ENCODE assay signal across 14 cellular contexts in genomic region chr22:19875531-19876313, GRCh38. TPM values are rescaled to one million over a fixed set of nuclear protein-coding genes. Genes with fewer than 3 reads are reported as not detected.
A peak's percentile ranks its signal among the peaks of the same experiment; 100 is the strongest.
DNase-seq lines count a peak whose midpoint lies in the region; ATAC-seq and TF ChIP-seq lines count a peak whose summit lies in the region.
"Had no signal": no experiment of that assay in that cellular context is flagged by ENCODE, and none has a peak within 500 bp of the region (broad histone marks: within the 10 kb centered on the region; RNA-seq: fewer than 3 reads in every experiment).

No MANE protein-coding gene starts in this region.

- H3K4me1 ChIP-seq in Peyer's patch: peaks cover 0 to 15% (median 0%) of the 10 kb centered on the region in 4 donors

- TF ChIP-seq POLR2A in Peyer's patch (IDR thresholded peaks at IDR 0.05): no peak

- no peaks in the 10 kb centered on the region for H3K27me3 ChIP-seq in Peyer's patch
- H3K27me3 ChIP-seq: stomach had no signal

- ATAC-seq in HG02884 (IDR thresholded peaks at IDR 0.05; ENCODE audit: unreplicated experiment) (no peak), HG03469 (IDR thresholded peaks at IDR 0.05; ENCODE audit: unreplicated experiment) (no peak)
- ATAC-seq: GM23338 had no signal

- intact Hi-C loops in posterior cingulate gyrus (cut with DNase I): no loop called here

- DNase-seq in D341Med (ENCODE audit: low spot score) (peak; percentile 22), Peyer's patch (peak in 2 of 3 donors; percentile 42 to 44), fibroblast of the aortic adventitia (ENCODE audit: low read depth) (peak; percentile 65), posterior cingulate gyrus (peak in 7 of 10 donors; percentile 5 to 67 (median 21)), amniotic stem cell (lab: John Stamatoyannopoulos, UW) (no peak), 8988T (no peak)
- DNase-seq: activated CD4-positive, alpha-beta memory T cell treated with anti-CD3 and anti-CD28 coated beads for 36 hours; hippocampal formation; NCI-H1694; NK-92 treated with Interleukin-12 subunit alpha and Interleukin-12 subunit beta, amount 100 ng/mL, for 24 hours; stomach had no signal

- H3K36me3 ChIP-seq in Peyer's patch: peaks cover 0 to 5% (median 0%) of the 10 kb centered on the region in 3 donors

- H3K4me3 ChIP-seq in Peyer's patch (no peak overlapping the region), fibroblast of the aortic adventitia (ENCODE audit: low read depth, low read length) (no peak overlapping the region)
- H3K4me3 ChIP-seq: GM23338, stomach had no signal

- TF ChIP-seq CTCF in Peyer's patch (IDR thresholded peaks at IDR 0.05): no peak
- no peak for TF ChIP-seq CTCF in fibroblast of the aortic adventitia (IDR thresholded peaks at IDR 0.05; ENCODE audit: insufficient read depth, low read length)

- no peaks in the 10 kb centered on the region for H3K9me3 ChIP-seq in Peyer's patch
- H3K9me3 ChIP-seq: stomach had no signal

- H3K27ac ChIP-seq in Peyer's patch: no peak overlapping the region
- H3K27ac ChIP-seq: stomach had no signal

RNA-seq across cellular contexts. Expression of gene GNB1L, which starts 21.0 kb away (rescaled TPM):
- total RNA-seq in Peyer's patch (1 to 10 TPM; 3.1 to 6.6 (median 4.9) TPM), fibroblast of the aortic adventitia (ENCODE audit: low replicate concordance) (4.0 and 5.2 TPM in 2 replicates)

RNA-seq across cellular contexts. Expression of gene RTL10, which starts 21.0 kb away (rescaled TPM):
- total RNA-seq in Peyer's patch (10 to 100 TPM in 3 of 4 donors, 1 to 10 TPM in 1; 2.5 to 26.1 (median 22.8) TPM), fibroblast of the aortic adventitia (ENCODE audit: low replicate concordance) (5.9 and 10.8 TPM in 2 replicates)

Comparison
In these comparisons a context has a peak if more than half of its experiments do, and no peak if none do; other contexts are left out.
1. DNase-seq: peak in D341Med (single experiment), Peyer's patch (2 of 3), fibroblast of the aortic adventitia (single experiment) and posterior cingulate gyrus (7 of 10); none in amniotic stem cell (single experiment) and 8988T (single experiment).